13 cellular contexts compared by ENCODE assay signal in genomic region chr6:72552938-72553337, GRCh38.
A peak's percentile ranks its signal among the peaks of the same experiment; 100 is the strongest.
DNase-seq lines count a peak whose midpoint lies in the region; ATAC-seq and TF ChIP-seq lines count a peak whose summit lies in the region.
"Had no signal": no experiment of that assay in that cellular context is flagged by ENCODE, and none has a peak within 500 bp of the region (broad histone marks: within the 10 kb centered on the region; RNA-seq: fewer than 3 reads in every experiment).

No MANE protein-coding gene starts in this region.

- CTCF ChIA-PET in CD8-positive, alpha-beta memory T cell (lab: Charles Lee), result no interaction called here
- CTCF ChIA-PET in activated naive CD4-positive, alpha-beta T cell treated with anti-CD3 and anti-CD28 coated beads, Interleukin-2, amount 10 ng/mL, durations not matched to agents 7 days and 5 days (lab: Charles Lee), result no interaction called here

- POLR2A ChIA-PET in CD8-positive, alpha-beta memory T cell (lab: Charles Lee), result no interaction called here

- DNase-seq in CD8-positive, alpha-beta memory T cell, result no peak
- peak in 1 of 2 experiments; percentile 34 for DNase-seq in SJSA1 (ENCODE audit: low read depth in 1 of 2, low spot score in 2 of 2)
- DNase-seq in fibroblast of the aortic adventitia (ENCODE audit: low read depth), result peak; percentile 41
- DNase-seq in NOMO-1 treated with DMSO at 0.1 percent for 48 hours (lab: John Stamatoyannopoulos, UW; ENCODE audit: unreplicated experiment), result no peak
- no peak for DNase-seq in left cardiac atrium
- DNase-seq in activated naive CD4-positive, alpha-beta T cell treated with anti-CD3 and anti-CD28 coated beads, Interleukin-2, amount 10 ng/mL, durations not matched to agents 7 days and 5 days, result no peak
- no peak for DNase-seq in activated CD4-positive, alpha-beta T cell treated with anti-CD3 and anti-CD28 coated beads, Interleukin-2, amount 50 U/mL, for 4 hours
- DNase-seq: activated naive CD8-positive, alpha-beta T cell treated with anti-CD3 and anti-CD28 coated beads, Interleukin-2, amount 10 ng/mL, durations not matched to agents 7 days and 5 days; effector memory CD8-positive, alpha-beta T cell; T-helper 1 cell had no signal

- no peak overlapping the region for H3K27ac Mint-ChIP-seq in CD8-positive, alpha-beta memory T cell
- H3K27ac Mint-ChIP-seq in activated naive CD4-positive, alpha-beta T cell treated with anti-CD3 and anti-CD28 coated beads, Interleukin-2, amount 10 ng/mL, durations not matched to agents 7 days and 5 days, result no peak overlapping the region
- H3K27ac Mint-ChIP-seq: activated naive CD8-positive, alpha-beta T cell treated with anti-CD3 and anti-CD28 coated beads, Interleukin-2, amount 10 ng/mL, durations not matched to agents 7 days and 5 days; CD14-positive monocyte; effector memory CD8-positive, alpha-beta T cell had no signal

- no peak for ATAC-seq in left cardiac atrium
- ATAC-seq: effector memory CD8-positive, alpha-beta T cell had no signal

- no peaks in the 10 kb centered on the region for H3K27me3 ChIP-seq in CD8-positive, alpha-beta memory T cell (ENCODE audit: insufficient read depth, low read length, poor library complexity, severe bottlenecking)
- H3K27me3 ChIP-seq in HUES64 (ENCODE audit: insufficient read depth, low read length) (no peaks in the 10 kb centered on the region), SJSA1 (replicated peaks) (no peaks in the 10 kb centered on the region)

- peak overlapping the region; percentile 10 for H3K27ac ChIP-seq in CD8-positive, alpha-beta memory T cell (ENCODE audit: low read depth, low read length)
- H3K27ac ChIP-seq in HUES64 (ENCODE audit: low read depth, low read length) (peak overlapping the region; percentile 54), SJSA1 (peak overlapping the region; percentile 92)

- intact Hi-C loops in left cardiac atrium (cut with DNase I), result no loop called here

- no peaks in the 10 kb centered on the region for H3K4me1 Mint-ChIP-seq in CD8-positive, alpha-beta memory T cell
- no peaks in the 10 kb centered on the region for H3K4me1 Mint-ChIP-seq in activated naive CD4-positive, alpha-beta T cell treated with anti-CD3 and anti-CD28 coated beads, Interleukin-2, amount 10 ng/mL, durations not matched to agents 7 days and 5 days
- H3K4me1 Mint-ChIP-seq: CD14-positive monocyte had no signal

- H3K9ac ChIP-seq in HUES64 (ENCODE audit: low read depth, low read length), result no peak overlapping the region

- no peak for TF ChIP-seq CTCF in fibroblast of the aortic adventitia (IDR thresholded peaks at IDR 0.05; ENCODE audit: insufficient read depth, low read length)

- H3K4me3 ChIP-seq in CD8-positive, alpha-beta memory T cell (ENCODE audit: low read length), result no peak overlapping the region
- no peak overlapping the region for H3K4me3 ChIP-seq in HUES64 (ENCODE audit: low read length)
- no peak overlapping the region for H3K4me3 ChIP-seq in SJSA1
- H3K4me3 ChIP-seq in fibroblast of the aortic adventitia (ENCODE audit: low read depth, low read length), result no peak overlapping the region

- no peaks in the 10 kb centered on the region for H3K9me3 ChIP-seq in CD8-positive, alpha-beta memory T cell (ENCODE audit: low read length)
- H3K9me3 ChIP-seq in HUES64 (ENCODE audit: insufficient read depth, low read depth, low read length) (no peaks in the 10 kb centered on the region), SJSA1 (replicated peaks) (no peaks in the 10 kb centered on the region)

- H3K4me1 ChIP-seq in CD8-positive, alpha-beta memory T cell (ENCODE audit: insufficient read depth, low read length), result no peaks in the 10 kb centered on the region
- H3K4me1 ChIP-seq in HUES64 (ENCODE audit: insufficient read depth, low read length), result peaks cover 45% of the 10 kb centered on the region
- peaks cover 36% of the 10 kb centered on the region for H3K4me1 ChIP-seq in SJSA1 (replicated peaks)

- WGBS in HUES64, result 37% methylated on average over 3 of the region's 4 CpGs

- no peaks in the 10 kb centered on the region for H3K36me3 ChIP-seq in CD8-positive, alpha-beta memory T cell (ENCODE audit: insufficient read depth, low read length)
- H3K36me3 ChIP-seq in HUES64 (ENCODE audit: insufficient read depth, low read length) (no peaks in the 10 kb centered on the region), SJSA1 (no peaks in the 10 kb centered on the region)

- H3K36me3 Mint-ChIP-seq in CD8-positive, alpha-beta memory T cell, result no peaks in the 10 kb centered on the region
- no peaks in the 10 kb centered on the region for H3K36me3 Mint-ChIP-seq in activated naive CD4-positive, alpha-beta T cell treated with anti-CD3 and anti-CD28 coated beads, Interleukin-2, amount 10 ng/mL, durations not matched to agents 7 days and 5 days
- H3K36me3 Mint-ChIP-seq: activated naive CD8-positive, alpha-beta T cell treated with anti-CD3 and anti-CD28 coated beads, Interleukin-2, amount 10 ng/mL, durations not matched to agents 7 days and 5 days; CD14-positive monocyte had no signal

- H3K27me3 Mint-ChIP-seq in CD8-positive, alpha-beta memory T cell, result peaks cover 3 to 17% of the 10 kb centered on the region in 2 donors
- no peaks in the 10 kb centered on the region for H3K27me3 Mint-ChIP-seq in activated naive CD4-positive, alpha-beta T cell treated with anti-CD3 and anti-CD28 coated beads, Interleukin-2, amount 10 ng/mL, durations not matched to agents 7 days and 5 days
- H3K27me3 Mint-ChIP-seq: activated naive CD8-positive, alpha-beta T cell treated with anti-CD3 and anti-CD28 coated beads, Interleukin-2, amount 10 ng/mL, durations not matched to agents 7 days and 5 days had no signal

- H3K9me3 Mint-ChIP-seq in CD8-positive, alpha-beta memory T cell, result no peaks in the 10 kb centered on the region
- H3K9me3 Mint-ChIP-seq in activated naive CD4-positive, alpha-beta T cell treated with anti-CD3 and anti-CD28 coated beads, Interleukin-2, amount 10 ng/mL, durations not matched to agents 7 days and 5 days, result no peaks in the 10 kb centered on the region
- H3K9me3 Mint-ChIP-seq: activated naive CD8-positive, alpha-beta T cell treated with anti-CD3 and anti-CD28 coated beads, Interleukin-2, amount 10 ng/mL, durations not matched to agents 7 days and 5 days; CD14-positive monocyte; effector memory CD8-positive, alpha-beta T cell; stimulated activated naive CD8-positive, alpha-beta T cell treated with anti-CD3 and anti-CD28 coated beads, Interleukin-15, Interleukin-2, amounts not matched to agents 100 ng/mL and 50 ng/mL, for 24 hours had no signal

- no peak overlapping the region for H3K4me3 Mint-ChIP-seq in CD8-positive, alpha-beta memory T cell
- no peak overlapping the region for H3K4me3 Mint-ChIP-seq in activated naive CD4-positive, alpha-beta T cell treated with anti-CD3 and anti-CD28 coated beads, Interleukin-2, amount 10 ng/mL, durations not matched to agents 7 days and 5 days
- H3K4me3 Mint-ChIP-seq: activated naive CD8-positive, alpha-beta T cell treated with anti-CD3 and anti-CD28 coated beads, Interleukin-2, amount 10 ng/mL, durations not matched to agents 7 days and 5 days; CD14-positive monocyte; effector memory CD8-positive, alpha-beta T cell; stimulated activated naive CD8-positive, alpha-beta T cell treated with anti-CD3 and anti-CD28 coated beads, Interleukin-15, Interleukin-2, amounts not matched to agents 100 ng/mL and 50 ng/mL, for 24 hours had no signal

Comparison
In these comparisons a context has a peak if more than half of its experiments do, and no peak if none do; other contexts are left out.
1. H3K27ac ChIP-seq: peak in every context shown above with its lines; median percentile 92 in SJSA1; 54 in HUES64; 10 in CD8-positive, alpha-beta memory T cell.